In genomic region chr9:85302860-85303779, GRCh38 we compare ENCODE assay signal across 22 cellular contexts.
DNase-seq lines count a peak whose midpoint lies in the region; ATAC-seq, FAIRE-seq and TF ChIP-seq lines count a peak whose summit lies in the region.
"Had no signal": no experiment of that assay in that cellular context is flagged by ENCODE, and none has a peak within 500 bp of the region (broad histone marks: within the 10 kb centered on the region; RNA-seq: fewer than 3 reads in every experiment).

No MANE protein-coding gene starts in this region.

- peaks cover 18% of the 10 kb centered on the region for H3K27me3 Mint-ChIP-seq in endodermal cell (ENCODE audit: insufficient read depth)
- peaks cover 4 to 7% of the 10 kb centered on the region in 2 donors for H3K27me3 Mint-ChIP-seq in stimulated activated naive B cell treated with anti-CD40 and anti-IgM and Interleukin-4, amounts not matched to agents 10 μg/mL and 1 μg/mL and 100 μg/mL, for 72 hours

- peak in 1 of 2 donors; percentile 33 for ATAC-seq in stimulated activated naive B cell treated with anti-CD40 and anti-IgM and Interleukin-4, amounts not matched to agents 10 μg/mL and 1 μg/mL and 100 μg/mL, for 72 hours (replicated peaks)
- no peak for ATAC-seq in GM18519 (IDR thresholded peaks at IDR 0.05; ENCODE audit: low FRiP score, unreplicated experiment)
- ATAC-seq: HCT116, Panc1 had no signal

- no peaks in the 10 kb centered on the region for H3K79me2 ChIP-seq in Karpas-422 (ENCODE audit: low read length)

- H3K4me3 Mint-ChIP-seq in endodermal cell = no peak overlapping the region
- H3K4me3 Mint-ChIP-seq in stimulated activated naive B cell treated with anti-CD40 and anti-IgM and Interleukin-4, amounts not matched to agents 10 μg/mL and 1 μg/mL and 100 μg/mL, for 72 hours = no peak overlapping the region
- H3K4me3 Mint-ChIP-seq: CD4-positive, alpha-beta memory T cell had no signal

- peaks cover 2% of the 10 kb centered on the region for H3K9me3 Mint-ChIP-seq in endodermal cell
- peaks cover 0 to under 1% of the 10 kb centered on the region in 2 donors for H3K9me3 Mint-ChIP-seq in stimulated activated naive B cell treated with anti-CD40 and anti-IgM and Interleukin-4, amounts not matched to agents 10 μg/mL and 1 μg/mL and 100 μg/mL, for 72 hours

- H3K9me3 ChIP-seq in Karpas-422 (ENCODE audit: low read length) = no peaks in the 10 kb centered on the region
- peaks cover 3% of the 10 kb centered on the region for H3K9me3 ChIP-seq in endodermal cell (ENCODE audit: control insufficient read depth, low read length)
- H3K9me3 ChIP-seq: Caco-2, MG63 had no signal

- no peak overlapping the region for H3K27ac ChIP-seq in Karpas-422 (ENCODE audit: low read length)
- peak overlapping the region; percentile 74 for H3K27ac ChIP-seq in endodermal cell (ENCODE audit: low read depth, low read length)
- H3K27ac ChIP-seq: BLaER1 treated with 17β-estradiol and CSF1 and Interleukin-3, amounts not matched to agents 10 nM and 100 nM had no signal

- H3K27ac Mint-ChIP-seq in endodermal cell = no peak overlapping the region
- H3K27ac Mint-ChIP-seq in stimulated activated naive B cell treated with anti-CD40 and anti-IgM and Interleukin-4, amounts not matched to agents 10 μg/mL and 1 μg/mL and 100 μg/mL, for 72 hours = peak overlapping the region; percentile 38

- H3K27me3 ChIP-seq in Karpas-422 (ENCODE audit: low read length) (no peaks in the 10 kb centered on the region), endodermal cell (ENCODE audit: control insufficient read depth, insufficient read depth, low read length, poor library complexity, severe bottlenecking) (no peaks in the 10 kb centered on the region)
- H3K27me3 ChIP-seq: BLaER1 treated with 17β-estradiol and CSF1 and Interleukin-3, amounts not matched to agents 10 nM and 100 nM; MG63 had no signal

- no peak for TF ChIP-seq POLR2A in GM12892 (IDR thresholded peaks at IDR 0.05; ENCODE audit: low read depth, low read length)

- no peaks in the 10 kb centered on the region for H3K36me3 Mint-ChIP-seq in endodermal cell (ENCODE audit: low read depth)
- H3K36me3 Mint-ChIP-seq in stimulated activated naive B cell treated with anti-CD40 and anti-IgM and Interleukin-4, amounts not matched to agents 10 μg/mL and 1 μg/mL and 100 μg/mL, for 72 hours = no peaks in the 10 kb centered on the region
- H3K36me3 Mint-ChIP-seq: CD4-positive, alpha-beta memory T cell had no signal

- WGBS in endodermal cell (ENCODE audit: insufficient coverage in 1 of 2, insufficient read length in 1 of 2), 2 experiments = 72 to 92% methylated on average over 5 to 9 of the region's 9 CpGs

- no peaks in the 10 kb centered on the region for H3K4me1 ChIP-seq in Karpas-422 (ENCODE audit: low read length)
- no peaks in the 10 kb centered on the region for H3K4me1 ChIP-seq in endodermal cell (ENCODE audit: control insufficient read depth, insufficient read depth, low read length)
- H3K4me1 ChIP-seq: Caco-2 had no signal

- no peaks in the 10 kb centered on the region for H3K36me3 ChIP-seq in Karpas-422 (ENCODE audit: insufficient read depth, low read length)
- no peaks in the 10 kb centered on the region for H3K36me3 ChIP-seq in endodermal cell (ENCODE audit: control insufficient read depth, insufficient read depth, low read length)
- H3K36me3 ChIP-seq: BLaER1 treated with 17β-estradiol and CSF1 and Interleukin-3, amounts not matched to agents 10 nM and 100 nM; MG63 had no signal

- peak; percentile 70 for FAIRE-seq in GM12892 (lab: Jason Lieb, UNC)
- FAIRE-seq: G401.6, H1 had no signal

- no peak overlapping the region for H2AFZ ChIP-seq in Karpas-422 (ENCODE audit: low read length)

- H3K4me1 Mint-ChIP-seq in endodermal cell = peaks cover 1% of the 10 kb centered on the region
- H3K4me1 Mint-ChIP-seq in stimulated activated naive B cell treated with anti-CD40 and anti-IgM and Interleukin-4, amounts not matched to agents 10 μg/mL and 1 μg/mL and 100 μg/mL, for 72 hours = no peaks in the 10 kb centered on the region
- H3K4me1 Mint-ChIP-seq: CD4-positive, alpha-beta memory T cell had no signal

- no peak overlapping the region for H3K4me3 ChIP-seq in Karpas-422 (ENCODE audit: low read length)
- no peak overlapping the region for H3K4me3 ChIP-seq in endodermal cell (ENCODE audit: low read length)
- H3K4me3 ChIP-seq: BLaER1 treated with 17β-estradiol and CSF1 and Interleukin-3, amounts not matched to agents 10 nM and 100 nM; MG63 had no signal

- TF ChIP-seq CTCF in endodermal cell (conservative IDR thresholded peaks at IDR 0.05) = no peak

- DNase-seq in GM12892 (ENCODE audit: insufficient read length) = no peak
- peak; percentile 35 for DNase-seq in Karpas-422
- no peak for DNase-seq in endodermal cell
- no peak for DNase-seq in stimulated activated naive B cell treated with anti-CD40 and anti-IgM and Interleukin-4, amounts not matched to agents 10 μg/mL and 1 μg/mL and 100 μg/mL, for 72 hours
- DNase-seq in T-helper 9 cell = no peak
- DNase-seq in ACHN = no peak
- DNase-seq: Caco-2; CD4-positive, alpha-beta memory T cell; Kasumi-1; MG63; NCI-H1417; NCI-H1694 treated with DMSO at 0.1 percent for 48 hours; NCI-H2081 treated with DMSO at 0.1 percent for 48 hours; NCI-H2171 treated with DMSO at 0.1 percent for 48 hours; NCI-H524 treated with DMSO at 0.1 percent for 48 hours; NCI-H82 had no signal

- H4K20me1 ChIP-seq in Karpas-422 (ENCODE audit: insufficient read depth, low read depth, low read length) = no peaks in the 10 kb centered on the region
- H4K20me1 ChIP-seq: BLaER1 treated with 17β-estradiol and CSF1 and Interleukin-3, amounts not matched to agents 10 nM and 100 nM had no signal

- in situ Hi-C loops in ACHN (cut with HindIII; ENCODE audit: low pct_ligation_motif_present, low pct_unique_long_range_greater_than_20kb, low sequenced_read_pairs) = no loop called here

- H3K9me2 ChIP-seq in Karpas-422 (replicated peaks; ENCODE audit: insufficient read depth, low read length) = no peaks in the 10 kb centered on the region

- H3K9ac ChIP-seq in Karpas-422 (ENCODE audit: low read length) (no peak overlapping the region), endodermal cell (ENCODE audit: extremely low read depth, low read length, poor library complexity, severe bottlenecking) (no peak overlapping the region)
- H3K9ac ChIP-seq: BLaER1 treated with 17β-estradiol and CSF1 and Interleukin-3, amounts not matched to agents 10 nM and 100 nM had no signal

- no peak overlapping the region for H3K4me2 ChIP-seq in Karpas-422 (ENCODE audit: low read depth, low read length, poor library complexity, severe bottlenecking)
- H3K4me2 ChIP-seq: BLaER1 treated with 17β-estradiol and CSF1 and Interleukin-3, amounts not matched to agents 10 nM and 100 nM had no signal
